ENCODE assay signal across 11 cellular contexts in the genomic region with DNA sequence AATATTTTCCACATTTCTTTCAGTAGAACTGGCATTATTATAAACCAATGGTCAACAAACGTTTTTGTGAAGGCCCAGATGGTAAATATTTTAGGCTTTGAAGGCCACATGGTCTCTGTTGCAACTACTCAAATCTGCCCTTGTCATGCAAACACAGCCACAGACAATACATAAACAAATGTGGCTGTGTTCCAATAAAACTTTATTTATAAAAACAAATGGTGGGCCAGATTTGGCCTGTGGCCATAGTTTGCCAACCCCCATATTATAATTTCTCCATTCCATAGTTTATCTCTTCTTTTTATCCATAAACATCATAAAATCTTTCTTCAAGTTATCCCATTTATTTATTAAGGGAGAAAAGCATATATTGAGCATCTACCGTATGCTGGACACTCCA.
"Had no signal": no experiment of that assay in that cellular context is flagged by ENCODE, and none has a peak within 500 bp of the region (broad histone marks: within the 10 kb centered on the region; RNA-seq: fewer than 3 reads in every experiment).

No MANE protein-coding gene starts in this region.

- H3K9me3 ChIP-seq: HAP-1 had no signal

- H3K36me3 ChIP-seq: HAP-1 had no signal

- H3K4me2 ChIP-seq: KMS-11 had no signal

- H3K9ac ChIP-seq: GM23248, KMS-11 had no signal

- FAIRE-seq: HepG2 had no signal

- H3K27ac ChIP-seq: GM23248, HL-60, KMS-11 had no signal

- H3K4me1 ChIP-seq: HAP-1 had no signal

- ATAC-seq: HCT116, HepG2 had no signal

- H3K4me3 ChIP-seq: GM23248, HAP-1 had no signal

- H2AFZ ChIP-seq: GM23248 had no signal

- DNase-seq: GM23248, GOT3, H7, HFFc6, IMR-90, KBM-7 had no signal
